Comparison of ENCODE assay signal across 12 cellular contexts in the genomic region with DNA sequence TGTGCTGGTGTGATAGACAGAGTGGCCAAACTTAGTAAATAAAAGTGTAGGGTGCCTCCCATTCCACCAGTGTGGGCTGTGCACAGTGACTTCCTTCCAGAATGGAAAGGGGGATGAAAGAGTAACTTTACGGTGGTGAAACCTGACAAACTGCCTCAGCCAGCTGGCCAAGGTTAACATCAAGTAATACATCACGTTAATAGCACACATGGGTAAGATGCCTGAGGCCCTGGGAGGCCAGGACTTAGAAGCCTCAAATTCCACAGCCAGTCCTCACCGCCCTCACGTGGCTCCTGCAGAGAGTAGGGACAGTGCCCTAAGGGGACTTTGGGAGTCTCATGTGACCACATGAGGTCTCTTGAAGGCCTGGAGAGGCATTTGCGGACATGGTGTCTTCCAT. TPM values are rescaled to one million over a fixed set of nuclear protein-coding genes. Genes with fewer than 3 reads are reported as not detected.
DNase-seq lines count a peak whose midpoint lies in the region; ATAC-seq and TF ChIP-seq lines count a peak whose summit lies in the region.
"Had no signal": no experiment of that assay in that cellular context is flagged by ENCODE, and none has a peak within 500 bp of the region (broad histone marks: within the 10 kb centered on the region; RNA-seq: fewer than 3 reads in every experiment).

No MANE protein-coding gene starts in this region.

- intact Hi-C loops in MCF 10A (cut with micrococcal nuclease) (loop anchor here (5.0 kb wide), 1 partner anchor 397 kb away; no protein-coding TSS in a partner anchor), right lobe of liver (cut with DNase I) (loop anchor here (5.0 to 10.0 kb wide), 2 partner anchors 382 to 385 kb away; no protein-coding TSS in a partner anchor), head of caudate nucleus (cut with DNase I) (loop anchor here (10.0 kb wide), 1 partner anchor 395 kb away; no protein-coding TSS in a partner anchor)

- H3K9me3 Mint-ChIP-seq in HFFc6 (no peaks in the 10 kb centered on the region), MCF 10A (ENCODE audit: unreplicated experiment) (no peaks in the 10 kb centered on the region)

- POLR2A ChIA-PET in MCF 10A (lab: Yijun Ruan, JAX) = interaction anchor here (0.6 to 1.5 kb wide), 3 partner anchors 13 to 138 kb away, joined by 3 read pairs; no protein-coding TSS in a partner anchor

- TF ChIP-seq CTCF in HFFc6 (IDR thresholded peaks at IDR 0.05) = no peak; the same call in 1 of the 2 replicates
- no peak for TF ChIP-seq CTCF in MCF 10A (IDR thresholded peaks at IDR 0.05; ENCODE audit: unreplicated experiment)
- TF ChIP-seq CTCF in right lobe of liver (IDR thresholded peaks at IDR 0.05) = no peak

- WGBS in right lobe of liver (ENCODE audit: insufficient coverage, low coverage, low lambda C conversion rate, missing lambda C conversion rate) = 81% methylated on average over 4 of the region's 5 CpGs

- TF ChIP-seq POLR2A in right lobe of liver (IDR thresholded peaks at IDR 0.05) = no peak

- H3K27ac Mint-ChIP-seq in HFFc6 = peak overlapping the region; percentile 91
- H3K27ac Mint-ChIP-seq in MCF 10A (ENCODE audit: low read depth, unreplicated experiment) = no peak overlapping the region

- no peak overlapping the region for H3K4me3 Mint-ChIP-seq in HFFc6
- H3K4me3 Mint-ChIP-seq in MCF 10A (ENCODE audit: unreplicated experiment) = no peak overlapping the region

- in situ Hi-C loops in ACHN (cut with HindIII; ENCODE audit: low pct_ligation_motif_present, low pct_unique_long_range_greater_than_20kb, low sequenced_read_pairs) = no loop called here

- DNase-seq in ACHN (peak; percentile 84), HFFc6 (peak; percentile 94), MCF 10A (ENCODE audit: unreplicated experiment) (peak; percentile 31), kidney glomerular epithelial cell (lab: John Stamatoyannopoulos, UW) (peak; percentile 50), right lobe of liver (no peak), AML-193 (lab: John Stamatoyannopoulos, UW) (no peak), head of caudate nucleus (no peak)
- DNase-seq: amygdala; Kasumi-1; NCI-H510A; stimulated activated CD8-positive, alpha-beta memory T cell treated with anti-CD3 and anti-CD28 coated beads, Interleukin-4, amount 100 ng/mL, for 48 hours had no signal

- no TSS peak for BruUV-seq in MCF 10A (replicated peaks; lab: Mats Ljungman, UMichigan)

- no peaks in the 10 kb centered on the region for H3K36me3 ChIP-seq in right lobe of liver

- H3K27me3 Mint-ChIP-seq in HFFc6 (ENCODE audit: insufficient read depth) = peaks cover 3% of the 10 kb centered on the region; the same call in 1 of the 2 replicates
- H3K27me3 Mint-ChIP-seq in MCF 10A (ENCODE audit: insufficient read depth, unreplicated experiment) = no peaks in the 10 kb centered on the region

- no peaks in the 10 kb centered on the region for H3K27me3 ChIP-seq in right lobe of liver

- no peaks in the 10 kb centered on the region for H3K9me3 ChIP-seq in right lobe of liver

- H3K4me3 ChIP-seq in right lobe of liver = no peak overlapping the region

- H3K36me3 Mint-ChIP-seq in HFFc6 (ENCODE audit: low read depth) = no peaks in the 10 kb centered on the region
- peaks cover 1% of the 10 kb centered on the region for H3K36me3 Mint-ChIP-seq in MCF 10A (ENCODE audit: insufficient read depth, unreplicated experiment)

- CTCF ChIA-PET in MCF 10A (lab: Yijun Ruan, JAX) = interaction anchor here (0.6 to 1.0 kb wide), 4 partner anchors 10 to 1462 kb away, joined by 3 to 7 read pairs (median 6); no protein-coding TSS in a partner anchor

- peaks cover 90% of the 10 kb centered on the region for H3K4me1 Mint-ChIP-seq in HFFc6 (ENCODE audit: low read depth)
- peaks cover 29% of the 10 kb centered on the region for H3K4me1 Mint-ChIP-seq in MCF 10A (ENCODE audit: insufficient read depth, unreplicated experiment)

- peaks cover 0 to 11% (median 0%) of the 10 kb centered on the region in 4 donors for H3K4me1 ChIP-seq in right lobe of liver

- no peak overlapping the region for H3K27ac ChIP-seq in right lobe of liver

- ATAC-seq in GM19397 (IDR thresholded peaks at IDR 0.05; ENCODE audit: unreplicated experiment) (no peak), right lobe of liver (no peak)

RNA-seq across cellular contexts. Expression of a gene that starts 14.1 kb away (rescaled TPM):
- total RNA-seq in HFFc6 (2021; fragmentation: NEBNext Ultra II Directional; extraction: Animal tissue kit (Norgen Biotek cat#: 25700)) = 10 to 100 TPM in 5 of 6 experiments, 1 to 10 TPM in 1; 7.3 to 16.2 (median 14.2) TPM
- total RNA-seq in MCF 10A (2022) = 5.8 and 6.6 TPM in 2 replicates
- 1 to 10 TPM in 3 of 6 experiments, under 1 TPM in 3; 0.37 to 2.9 (median 1.0) TPM for total RNA-seq in right lobe of liver

Comparison
In these comparisons a context has a peak if more than half of its experiments do, and no peak if none do; other contexts are left out.
1. DNase-seq: peak in ACHN (single experiment), HFFc6 (single experiment), MCF 10A (single experiment) and kidney glomerular epithelial cell (single experiment); none in right lobe of liver (0 of 3), AML-193 (0 of 2) and head of caudate nucleus (0 of 42).